ENCODE assay signal across 2 cellular contexts in genomic region chr20:34047010-34047687, GRCh38.
TF ChIP-seq lines count a peak whose summit lies in the region.

No MANE protein-coding gene starts in this region.

TF ChIP-seq in HepG2, 621 proteins besides CTCF, POLR2A, EP300 and RAD21 (continues in another document):
- TF ChIP-seq MED1 (CRISPR knock-in tag; IDR thresholded peaks at IDR 0.05) = no peak
- no peak for TF ChIP-seq ZBTB3 (CRISPR knock-in tag; IDR thresholded peaks at IDR 0.05; ENCODE audit: borderline replicate concordance, low read depth)
- 0 out of 2 replicates have a peak, but pooled peaks have one; percentile 31 for TF ChIP-seq POGZ (CRISPR knock-in tag; IDR thresholded peaks at IDR 0.05)
- no peak for TF ChIP-seq ZNF296 (CRISPR knock-in tag; conservative IDR thresholded peaks at IDR 0.05)
- peak; percentile 92 for TF ChIP-seq RBM22 (optimal IDR thresholded peaks at IDR 0.05; ENCODE audit: low read length)
- TF ChIP-seq GLI4 (CRISPR knock-in tag; IDR thresholded peaks at IDR 0.05; ENCODE audit: borderline replicate concordance) = no peak
- no peak for TF ChIP-seq MLXIP (CRISPR knock-in tag; IDR thresholded peaks at IDR 0.05; ENCODE audit: borderline replicate concordance)
- no peak for TF ChIP-seq MAZ (IDR thresholded peaks at IDR 0.05; ENCODE audit: borderline replicate concordance, low read depth, low read length)
- no peak for TF ChIP-seq MAZ (CRISPR knock-in tag; IDR thresholded peaks at IDR 0.05; ENCODE audit: low read depth)
- TF ChIP-seq RELA (CRISPR knock-in tag; IDR thresholded peaks at IDR 0.05) = no peak
- TF ChIP-seq NAIF1 (CRISPR knock-in tag; IDR thresholded peaks at IDR 0.05; ENCODE audit: borderline replicate concordance) = no peak
- no peak for TF ChIP-seq CREM (IDR thresholded peaks at IDR 0.05)
- TF ChIP-seq CREM (CRISPR knock-in tag; IDR thresholded peaks at IDR 0.05) = no peak
- no peak for TF ChIP-seq ZNF777 (CRISPR knock-in tag; IDR thresholded peaks at IDR 0.05)
- no peak for TF ChIP-seq RFX1 (IDR thresholded peaks at IDR 0.05)
- no peak for TF ChIP-seq ZHX2 (IDR thresholded peaks at IDR 0.05; ENCODE audit: low read depth)
- no peak for TF ChIP-seq ZHX2 (CRISPR knock-in tag; IDR thresholded peaks at IDR 0.05; ENCODE audit: borderline replicate concordance)
- TF ChIP-seq NBN (conservative IDR thresholded peaks at IDR 0.05) = no peak
- TF ChIP-seq ZSCAN30 (CRISPR knock-in tag; IDR thresholded peaks at IDR 0.05) = no peak
- TF ChIP-seq DBP (CRISPR knock-in tag; IDR thresholded peaks at IDR 0.05; ENCODE audit: not compliant biosample characterization) = no peak
- TF ChIP-seq EEA1 (CRISPR knock-in tag; IDR thresholded peaks at IDR 0.05; ENCODE audit: borderline replicate concordance) = no peak
- TF ChIP-seq MAFK (conservative IDR thresholded peaks at IDR 0.05 in 1 of 2, IDR thresholded peaks at IDR 0.05 in 1 of 2; ENCODE audit: low read length in 2 of 2) = peak; percentile 83
- no peak for TF ChIP-seq ZNF674 (CRISPR knock-in tag; IDR thresholded peaks at IDR 0.05; ENCODE audit: low read depth)

TF ChIP-seq in GM23338, 12 proteins besides CTCF, POLR2A, EP300 and RAD21:
- TF ChIP-seq EZH2 (IDR thresholded peaks at IDR 0.05; ENCODE audit: low read depth, unreplicated experiment) (no peak), POLR2AphosphoS5 (IDR thresholded peaks at IDR 0.05; ENCODE audit: low read depth) (no peak), STAT1 (IDR thresholded peaks at IDR 0.05; ENCODE audit: unreplicated experiment) (no peak), CREB1 (CRISPR knock-in tag; IDR thresholded peaks at IDR 0.05; ENCODE audit: low read depth) (no peak), JUNB (IDR thresholded peaks at IDR 0.05; ENCODE audit: unreplicated experiment) (no peak), ZNF462 (CRISPR knock-in tag; IDR thresholded peaks at IDR 0.05) (no peak), ZNF114 (CRISPR knock-in tag; IDR thresholded peaks at IDR 0.05) (no peak), NANOG (IDR thresholded peaks at IDR 0.05; ENCODE audit: borderline replicate concordance) (no peak), REST (IDR thresholded peaks at IDR 0.05; ENCODE audit: unreplicated experiment) (no peak), EZH2phosphoT487 (IDR thresholded peaks at IDR 0.05; ENCODE audit: unreplicated experiment) (no peak), ETS1 (IDR thresholded peaks at IDR 0.05) (no peak), ZNF331 (CRISPR knock-in tag; IDR thresholded peaks at IDR 0.05; ENCODE audit: low read depth) (no peak)
